In genomic region chr1:151444791-151445177, GRCh38 we compare ENCODE assay signal across 14 cellular contexts. TPM values are rescaled to one million over a fixed set of nuclear protein-coding genes. Genes with fewer than 3 reads are reported as not detected.
DNase-seq lines count a peak whose midpoint lies in the region; ATAC-seq and TF ChIP-seq lines count a peak whose summit lies in the region.
"Had no signal": no experiment of that assay in that cellular context is flagged by ENCODE, and none has a peak within 500 bp of the region (broad histone marks: within the 10 kb centered on the region; RNA-seq: fewer than 3 reads in every experiment).

No MANE protein-coding gene starts in this region.

- no peaks in the 10 kb centered on the region for H3K27me3 Mint-ChIP-seq in activated CD8-positive, alpha-beta T cell treated with anti-CD3 and anti-CD28 coated beads for 36 hours
- H3K27me3 Mint-ChIP-seq in activated CD4-positive, alpha-beta memory T cell treated with anti-CD3 and anti-CD28 coated beads, Interleukin-2, amount 10 ng/mL, durations not matched to agents 7 days and 5 days, result no peaks in the 10 kb centered on the region

- intact Hi-C loops in activated CD8-positive, alpha-beta T cell treated with anti-CD3 and anti-CD28 coated beads for 36 hours (cut with micrococcal nuclease), result loop anchor here (10.0 kb wide), 3 partner anchors 70 to 290 kb away; partner anchors contain the start of genes CGN and TUFT1

- POLR2A ChIA-PET in HEK293 (lab: Yijun Ruan, JAX), result interaction anchor here (0.6 to 1.2 kb wide), 5 partner anchors 11 to 96 kb away, joined by 3 to 8 read pairs (median 4); partner anchors contain the start of gene TUFT1
- POLR2A ChIA-PET in activated CD8-positive, alpha-beta T cell treated with anti-CD3 and anti-CD28 coated beads for 36 hours (lab: Charles Lee), result interaction anchor here (1.2 kb wide), 1 partner anchor 32 kb away, joined by 4 read pairs; no protein-coding TSS in a partner anchor
- POLR2A ChIA-PET in activated CD4-positive, alpha-beta memory T cell treated with anti-CD3 and anti-CD28 coated beads, Interleukin-2, amount 10 ng/mL, durations not matched to agents 7 days and 5 days (lab: Charles Lee), result interaction anchor here (0.7 to 1.5 kb wide), 6 partner anchors 9 to 163 kb away, joined by 3 to 6 read pairs (median 3); partner anchors contain the start of gene ZNF687

- H3K9me3 ChIP-seq in HEK293 (ENCODE audit: control insufficient read depth, insufficient read depth, low read depth, low read length) (no peaks in the 10 kb centered on the region), mesenchymal stem cell (ENCODE audit: control insufficient read depth, low read length) (no peaks in the 10 kb centered on the region), upper lobe of left lung (no peaks in the 10 kb centered on the region)

- H3K27ac ChIP-seq in 22Rv1 (peak overlapping the region; percentile 22; the same call in 1 of the 2 replicates), HEK293 (ENCODE audit: extremely low read depth, low read depth, low read length) (no peak overlapping the region), mesenchymal stem cell (ENCODE audit: low read length, poor library complexity, severe bottlenecking) (peak overlapping the region; percentile 4), upper lobe of left lung (peak overlapping the region in 2 of 4 donors; percentile 5 to 51)

- no peak overlapping the region for H3K4me3 Mint-ChIP-seq in activated CD8-positive, alpha-beta T cell treated with anti-CD3 and anti-CD28 coated beads for 36 hours
- no peak overlapping the region for H3K4me3 Mint-ChIP-seq in activated CD4-positive, alpha-beta memory T cell treated with anti-CD3 and anti-CD28 coated beads, Interleukin-2, amount 10 ng/mL, durations not matched to agents 7 days and 5 days

- TF ChIP-seq CTCF in 22Rv1 (IDR thresholded peaks at IDR 0.05) (no peak), HEK293 (tag by site-specific recombination; IDR thresholded peaks at IDR 0.05) (no peak), upper lobe of left lung (IDR thresholded peaks at IDR 0.05) (no peak)
- TF ChIP-seq CTCF in activated CD8-positive, alpha-beta T cell treated with anti-CD3 and anti-CD28 coated beads for 36 hours (IDR thresholded peaks at IDR 0.05), result no peak

- no peak overlapping the region for H3K14ac ChIP-seq in mesenchymal stem cell (ENCODE audit: low read length in 2 of 2)

- H3K9ac ChIP-seq in mesenchymal stem cell (ENCODE audit: low read length), result peak overlapping the region; percentile 34

- CTCF ChIA-PET in HEK293 (lab: Yijun Ruan, JAX), result interaction anchor here (0.7 to 1.7 kb wide), 13 partner anchors 9 to 437 kb away, joined by 3 to 8 read pairs (median 4); no protein-coding TSS in a partner anchor
- CTCF ChIA-PET in activated CD8-positive, alpha-beta T cell treated with anti-CD3 and anti-CD28 coated beads for 36 hours (lab: Charles Lee), result interaction anchor here (0.7 to 2.1 kb wide), 21 partner anchors 9 to 392 kb away, joined by 3 to 20 read pairs (median 5); partner anchors contain the start of genes POGZ and TUFT1
- CTCF ChIA-PET in activated CD4-positive, alpha-beta memory T cell treated with anti-CD3 and anti-CD28 coated beads, Interleukin-2, amount 10 ng/mL, durations not matched to agents 7 days and 5 days (lab: Charles Lee), result interaction anchor here (0.8 to 2.5 kb wide), 12 partner anchors 10 to 557 kb away, joined by 3 to 9 read pairs (median 4); partner anchors contain the start of genes CGN and PI4KB

- no peaks in the 10 kb centered on the region for H3K9me3 Mint-ChIP-seq in activated CD8-positive, alpha-beta T cell treated with anti-CD3 and anti-CD28 coated beads for 36 hours
- no peaks in the 10 kb centered on the region for H3K9me3 Mint-ChIP-seq in activated CD4-positive, alpha-beta memory T cell treated with anti-CD3 and anti-CD28 coated beads, Interleukin-2, amount 10 ng/mL, durations not matched to agents 7 days and 5 days

- H3K27me3 ChIP-seq in mesenchymal stem cell (ENCODE audit: control insufficient read depth in 1 of 2, insufficient read depth in 1 of 2, low read length in 2 of 2), result no peaks in the 10 kb centered on the region
- H3K27me3 ChIP-seq in upper lobe of left lung, result no peaks in the 10 kb centered on the region

- no peak for TF ChIP-seq EP300 in upper lobe of left lung (IDR thresholded peaks at IDR 0.05)

- no peak overlapping the region for H2BK120ac ChIP-seq in mesenchymal stem cell (ENCODE audit: low read depth, low read length)

- H3K36me3 ChIP-seq in HEK293 (ENCODE audit: control insufficient read depth in 2 of 2, insufficient read depth in 1 of 2, low read length in 2 of 2) (peaks cover 6 to 18% of the 10 kb centered on the region in 2 experiments; a peak in 2 of 3 replicates), mesenchymal stem cell (ENCODE audit: control insufficient read depth in 1 of 2, insufficient read depth in 2 of 2, low read depth in 1 of 2, low read length in 2 of 2) (peaks cover 9 to 19% of the 10 kb centered on the region in 2 experiments), upper lobe of left lung (peaks cover 0 to 27% (median 4%) of the 10 kb centered on the region in 4 donors)

- ATAC-seq in activated CD8-positive, alpha-beta T cell treated with anti-CD3 and anti-CD28 coated beads for 36 hours, result no peak
- ATAC-seq in GM21723 (IDR thresholded peaks at IDR 0.05; ENCODE audit: unreplicated experiment), result no peak
- no peak for ATAC-seq in upper lobe of left lung (ENCODE audit: low FRiP score in 2 of 2)
- ATAC-seq: esophagus mucosa had no signal

- no peak overlapping the region for H4K91ac ChIP-seq in mesenchymal stem cell (ENCODE audit: low read length)

- DNase-seq in activated CD8-positive, alpha-beta T cell treated with anti-CD3 and anti-CD28 coated beads for 36 hours, result no peak
- DNase-seq in mesenchymal stem cell (no peak), upper lobe of left lung (no peak), superior temporal gyrus (ENCODE audit: extremely low spot score) (no peak)
- no peak for DNase-seq in activated CD4-positive, alpha-beta memory T cell treated with anti-CD3 and anti-CD28 coated beads, Interleukin-2, amount 10 ng/mL, durations not matched to agents 7 days and 5 days
- DNase-seq: activated CD4-positive, alpha-beta T cell treated with anti-CD3 and anti-CD28 coated beads, Interleukin-2, amount 50 U/mL, for 1 hour; activated effector memory CD4-positive, alpha-beta T cell treated with anti-CD3 and anti-CD28 coated beads, Interleukin-2, amount 50 U/mL, for 16 hours; midbrain; NCI-H2171; stimulated activated CD4-positive, alpha-beta T cell treated with anti-CD3 and anti-CD28 coated beads, Interleukin-1b, Interleukin-23, amount 100 ng/mL, for 48 hours had no signal

- no peak overlapping the region for H2AK5ac ChIP-seq in mesenchymal stem cell (ENCODE audit: low read length, severe bottlenecking)

- peaks cover 43% of the 10 kb centered on the region for H3K4me1 Mint-ChIP-seq in activated CD8-positive, alpha-beta T cell treated with anti-CD3 and anti-CD28 coated beads for 36 hours (ENCODE audit: low read depth)
- peaks cover 52% of the 10 kb centered on the region for H3K4me1 Mint-ChIP-seq in activated CD4-positive, alpha-beta memory T cell treated with anti-CD3 and anti-CD28 coated beads, Interleukin-2, amount 10 ng/mL, durations not matched to agents 7 days and 5 days

- 94% methylated on average over 3 of the region's 4 CpGs for WGBS in mesenchymal stem cell
- WGBS in upper lobe of left lung, 2 donors, result 64 to 75% methylated on average over 4 of the region's 4 CpGs

- no peak overlapping the region for H2BK12ac ChIP-seq in mesenchymal stem cell (ENCODE audit: low read length in 2 of 2)

- no peak overlapping the region for H3K18ac ChIP-seq in mesenchymal stem cell (ENCODE audit: low read depth in 1 of 2, low read length in 2 of 2)

- H2AFZ ChIP-seq in mesenchymal stem cell (ENCODE audit: low read depth, low read length), result no peak overlapping the region

- no peak overlapping the region for H3K4me3 ChIP-seq in HEK293 (ENCODE audit: low read depth, low read length)
- no peak overlapping the region for H3K4me3 ChIP-seq in mesenchymal stem cell (ENCODE audit: insufficient read depth in 1 of 2, low read depth in 1 of 2, low read length in 2 of 2)
- H3K4me3 ChIP-seq in upper lobe of left lung, result no peak overlapping the region

- no peak overlapping the region for H4K8ac ChIP-seq in mesenchymal stem cell (ENCODE audit: low read length)

- H3K36me3 Mint-ChIP-seq in activated CD8-positive, alpha-beta T cell treated with anti-CD3 and anti-CD28 coated beads for 36 hours (ENCODE audit: low read depth), result peaks cover 3% of the 10 kb centered on the region
- peaks cover 18% of the 10 kb centered on the region for H3K36me3 Mint-ChIP-seq in activated CD4-positive, alpha-beta memory T cell treated with anti-CD3 and anti-CD28 coated beads, Interleukin-2, amount 10 ng/mL, durations not matched to agents 7 days and 5 days (ENCODE audit: low read depth)

- peak overlapping the region; percentile 61 for H3K27ac Mint-ChIP-seq in activated CD8-positive, alpha-beta T cell treated with anti-CD3 and anti-CD28 coated beads for 36 hours
- no peak overlapping the region for H3K27ac Mint-ChIP-seq in activated CD4-positive, alpha-beta memory T cell treated with anti-CD3 and anti-CD28 coated beads, Interleukin-2, amount 10 ng/mL, durations not matched to agents 7 days and 5 days

- no peak overlapping the region for H2BK15ac ChIP-seq in mesenchymal stem cell (ENCODE audit: low read depth, poor library complexity, severe bottlenecking)

- peaks cover 1% of the 10 kb centered on the region for H3K79me1 ChIP-seq in mesenchymal stem cell (replicated peaks; ENCODE audit: low read length, poor library complexity, severe bottlenecking)

- H3K4me2 ChIP-seq in mesenchymal stem cell (ENCODE audit: low read length, poor library complexity, severe bottlenecking), result no peak overlapping the region

- H3K4me1 ChIP-seq in HEK293 (ENCODE audit: control insufficient read depth, insufficient read depth, low read length) (peaks cover 6% of the 10 kb centered on the region; the same call in 1 of the 2 replicates), mesenchymal stem cell (ENCODE audit: control insufficient read depth, insufficient read depth, low read depth, low read length) (peaks cover 2% of the 10 kb centered on the region), upper lobe of left lung (peaks cover 17 to 24% (median 22%) of the 10 kb centered on the region in 4 donors)

- no peak for TF ChIP-seq POLR2A in upper lobe of left lung (IDR thresholded peaks at IDR 0.05)

- H3K23ac ChIP-seq in mesenchymal stem cell (ENCODE audit: low read length in 2 of 2), result no peak overlapping the region

- H3K4ac ChIP-seq in mesenchymal stem cell (ENCODE audit: low read depth in 1 of 2, low read length in 2 of 2), result no peak overlapping the region

- H2BK5ac ChIP-seq in mesenchymal stem cell (ENCODE audit: low read depth, low read length, poor library complexity, severe bottlenecking), result no peak overlapping the region

RNA-seq across cellular contexts. Expression of gene POGZ, which starts 14.5 kb away (rescaled TPM):
- total RNA-seq in activated CD8-positive, alpha-beta T cell treated with anti-CD3 and anti-CD28 coated beads for 36 hours, result 10 to 100 TPM; 69.0 to 70.6 TPM
- polyA plus RNA-seq in mesenchymal stem cell (2013, experiment 1 of 2), result 22.7 TPM
- 18.9 TPM for polyA plus RNA-seq in mesenchymal stem cell (2013, experiment 2 of 2)
- total RNA-seq in upper lobe of left lung, result 100 to 1,000 TPM in 1 of 6 donors, 10 to 100 TPM in 5; 34.2 to 148 (median 67.9) TPM
- total RNA-seq in activated CD4-positive, alpha-beta memory T cell treated with anti-CD3 and anti-CD28 coated beads, Interleukin-2, amount 10 ng/mL, durations not matched to agents 7 days and 5 days, result 10 to 100 TPM; 67.2 to 73.2 TPM

RNA-seq across cellular contexts. Expression of gene PSMB4, which starts 45.4 kb away (rescaled TPM):
- total RNA-seq in activated CD8-positive, alpha-beta T cell treated with anti-CD3 and anti-CD28 coated beads for 36 hours, result 100 to 1,000 TPM; 350 to 353 TPM
- polyA plus RNA-seq in mesenchymal stem cell (2013, experiment 1 of 2), result 383 TPM
- polyA plus RNA-seq in mesenchymal stem cell (2013, experiment 2 of 2), result 390 TPM
- total RNA-seq in upper lobe of left lung, result 100 to 1,000 TPM; 127 to 216 (median 179) TPM
- 100 to 1,000 TPM; 280 to 282 TPM for total RNA-seq in activated CD4-positive, alpha-beta memory T cell treated with anti-CD3 and anti-CD28 coated beads, Interleukin-2, amount 10 ng/mL, durations not matched to agents 7 days and 5 days
